Comparison of ENCODE assay signal across 8 cellular contexts in genomic region chr13:48579167-48579918, GRCh38. TPM values are rescaled to one million over a fixed set of nuclear protein-coding genes. Genes with fewer than 3 reads are reported as not detected.
DNase-seq lines count a peak whose midpoint lies in the region; ATAC-seq and TF ChIP-seq lines count a peak whose summit lies in the region.

No MANE protein-coding gene starts in this region.

- H3K9me3 ChIP-seq in HEK293 (ENCODE audit: control insufficient read depth, insufficient read depth, low read depth, low read length) (no peaks in the 10 kb centered on the region), left ventricle myocardium inferior (replicated peaks) (no peaks in the 10 kb centered on the region)

- POLR2A ChIA-PET in HEK293 (lab: Yijun Ruan, JAX): interaction anchor here (0.9 kb wide), 1 partner anchor 541 kb away, joined by 4 read pairs; no protein-coding TSS in a partner anchor

- H3K36me3 ChIP-seq in HEK293 (ENCODE audit: control insufficient read depth in 2 of 2, insufficient read depth in 1 of 2, low read length in 2 of 2) (no peaks in the 10 kb centered on the region), left ventricle myocardium inferior (no peaks in the 10 kb centered on the region)

- peak; percentile 59 for ATAC-seq in GM18508 (IDR thresholded peaks at IDR 0.05; ENCODE audit: insufficient read depth, unreplicated experiment)

- intact Hi-C loops in left ventricle myocardium inferior (cut with micrococcal nuclease): loop anchor here (10.0 kb wide), 2 partner anchors 75 to 175 kb away; no protein-coding TSS in a partner anchor

- TF ChIP-seq CTCF in HEK293 (tag by site-specific recombination; IDR thresholded peaks at IDR 0.05) (no peak), left ventricle myocardium inferior (IDR thresholded peaks at IDR 0.05; ENCODE audit: borderline replicate concordance) (no peak)

- H3K4me1 ChIP-seq in HEK293 (ENCODE audit: control insufficient read depth, insufficient read depth, low read length) (no peaks in the 10 kb centered on the region), left ventricle myocardium inferior (peaks cover 26% of the 10 kb centered on the region)

- H3K4me3 ChIP-seq in HEK293 (ENCODE audit: low read depth, low read length) (no peak overlapping the region), left ventricle myocardium inferior (no peak overlapping the region)

- H3K27me3 ChIP-seq in left ventricle myocardium inferior (ENCODE audit: low read depth): no peaks in the 10 kb centered on the region

- DNase-seq in NAMALWA (ENCODE audit: low spot score) (peak; percentile 81), left ventricle myocardium inferior (no peak), NCI-H2227 treated with DMSO at 0.1 percent for 48 hours (lab: John Stamatoyannopoulos, UW) (no peak), NCI-H1930 (lab: John Stamatoyannopoulos, UW) (no peak), iPS-NIHi11 (ENCODE audit: low spot score) (no peak)
- no peak for DNase-seq in activated CD4-positive, CD25-positive, alpha-beta regulatory T cell (lab: John Stamatoyannopoulos, UW)

- no peak overlapping the region for H3K27ac ChIP-seq in HEK293 (ENCODE audit: extremely low read depth, low read depth, low read length)
- H3K27ac ChIP-seq in left ventricle myocardium inferior (replicated peaks): peak overlapping the region; percentile 52

- CTCF ChIA-PET in HEK293 (lab: Yijun Ruan, JAX): interaction anchor here (0.6 to 3.2 kb wide), 14 partner anchors 11 to 1532 kb away, joined by 3 to 30 read pairs (median 4); partner anchors contain the start of gene NUDT15

TF ChIP-seq in HEK293, 187 proteins besides CTCF, POLR2A, EP300 and RAD21:
- TF ChIP-seq GLIS1 (tag by site-specific recombination; IDR thresholded peaks at IDR 0.05) (0 out of 2 replicates have a peak, but pooled peaks have one; percentile 18), ZNF48 (tag by site-specific recombination; IDR thresholded peaks at IDR 0.05) (no peak), PRDM6 (tag by site-specific recombination; IDR thresholded peaks at IDR 0.05) (peak; percentile 35; the same call in 1 of the 2 replicates)

RNA-seq across cellular contexts. Expression of gene RCBTB2, which starts 46.5 kb away (rescaled TPM):
- 14.8 TPM for total RNA-seq in left ventricle myocardium inferior
